In genomic region chr10:16832351-16833080, GRCh38 we compare ENCODE assay signal across 12 cellular contexts. TPM values are rescaled to one million over a fixed set of nuclear protein-coding genes. Genes with fewer than 3 reads are reported as not detected.
DNase-seq lines count a peak whose midpoint lies in the region; ATAC-seq and TF ChIP-seq lines count a peak whose summit lies in the region.
"Had no signal": no experiment of that assay in that cellular context is flagged by ENCODE, and none has a peak within 500 bp of the region (broad histone marks: within the 10 kb centered on the region; RNA-seq: fewer than 3 reads in every experiment).

No MANE protein-coding gene starts in this region.

- no peak for TF ChIP-seq CTCF in prostate gland (IDR thresholded peaks at IDR 0.05)

- H3K9me3 Mint-ChIP-seq in activated CD4-positive, alpha-beta T cell treated with anti-CD3 and anti-CD28 coated beads for 36 hours (ENCODE audit: low read depth): no peaks in the 10 kb centered on the region
- H3K9me3 Mint-ChIP-seq: IgD-negative memory B cell had no signal

- 51% methylated on average over 11 of the region's 11 CpGs for WGBS in prostate gland

- no peak for ATAC-seq in GM19351 (IDR thresholded peaks at IDR 0.05; ENCODE audit: unreplicated experiment)
- no peak for ATAC-seq in GM21515 (IDR thresholded peaks at IDR 0.05; ENCODE audit: unreplicated experiment)
- no peak for ATAC-seq in activated CD4-positive, alpha-beta T cell treated with anti-CD3 and anti-CD28 coated beads for 36 hours

- no peaks in the 10 kb centered on the region for H3K36me3 ChIP-seq in prostate gland

- no peaks in the 10 kb centered on the region for H3K4me1 ChIP-seq in prostate gland (replicated peaks)

- H3K9me3 ChIP-seq in prostate gland: no peaks in the 10 kb centered on the region

- no peaks in the 10 kb centered on the region for H3K27me3 ChIP-seq in prostate gland (replicated peaks; ENCODE audit: insufficient read depth)

- no peak overlapping the region for H3K4me3 Mint-ChIP-seq in activated CD4-positive, alpha-beta T cell treated with anti-CD3 and anti-CD28 coated beads for 36 hours
- H3K4me3 Mint-ChIP-seq: activated naive CD8-positive, alpha-beta T cell; IgD-negative memory B cell had no signal

- H3K27ac Mint-ChIP-seq in activated CD4-positive, alpha-beta T cell treated with anti-CD3 and anti-CD28 coated beads for 36 hours: no peak overlapping the region
- H3K27ac Mint-ChIP-seq: activated naive CD8-positive, alpha-beta T cell had no signal

- DNase-seq in Ammon's horn (ENCODE audit: low spot score) (peak; percentile 25), RPMI7951 (ENCODE audit: low read depth) (peak; percentile 98), fibroblast of gingiva (ENCODE audit: low read depth) (peak; percentile 91), prostate gland (ENCODE audit: low spot score) (peak; percentile 65), SHP77 treated with DMSO at 0.1 percent for 48 hours (lab: John Stamatoyannopoulos, UW) (no peak)
- DNase-seq in activated CD4-positive, alpha-beta T cell treated with anti-CD3 and anti-CD28 coated beads for 36 hours: no peak
- DNase-seq: DND-41, T-helper 2 cell had no signal

- POLR2A ChIA-PET in activated CD4-positive, alpha-beta T cell treated with anti-CD3 and anti-CD28 coated beads for 36 hours (lab: Charles Lee): no interaction called here

- intact Hi-C loops in prostate gland (cut with DNase I): no loop called here
- intact Hi-C loops in activated CD4-positive, alpha-beta T cell treated with anti-CD3 and anti-CD28 coated beads for 36 hours (cut with DNase I, micrococcal nuclease): no loop called here

- H3K4me3 ChIP-seq in prostate gland: no peak overlapping the region

- peaks cover 7% of the 10 kb centered on the region for H3K4me1 Mint-ChIP-seq in activated CD4-positive, alpha-beta T cell treated with anti-CD3 and anti-CD28 coated beads for 36 hours

- no peak for TF ChIP-seq POLR2A in prostate gland (IDR thresholded peaks at IDR 0.05)

- H3K27me3 Mint-ChIP-seq in activated CD4-positive, alpha-beta T cell treated with anti-CD3 and anti-CD28 coated beads for 36 hours: no peaks in the 10 kb centered on the region
- H3K27me3 Mint-ChIP-seq: activated naive CD8-positive, alpha-beta T cell had no signal

- no peaks in the 10 kb centered on the region for H3K36me3 Mint-ChIP-seq in activated CD4-positive, alpha-beta T cell treated with anti-CD3 and anti-CD28 coated beads for 36 hours (ENCODE audit: low read depth)
- H3K36me3 Mint-ChIP-seq: IgD-negative memory B cell had no signal

- peak overlapping the region in 1 of 2 donors; percentile 38 for H3K27ac ChIP-seq in prostate gland

- CTCF ChIA-PET in activated CD4-positive, alpha-beta T cell treated with anti-CD3 and anti-CD28 coated beads for 36 hours (lab: Charles Lee): interaction anchor here (0.6 to 1.1 kb wide), 2 partner anchors 15 to 40 kb away, joined by 3 to 4 read pairs; no protein-coding TSS in a partner anchor

RNA-seq across cellular contexts. Expression of gene RSU1, which starts 15.3 kb away (rescaled TPM):
- total RNA-seq in RPMI7951 (2014; rRNA removed; shearing (Covaris generic)): 151 and 200 TPM in 2 replicates
- total RNA-seq in prostate gland: 10 to 100 TPM; 32.2 to 49.3 TPM
- total RNA-seq in activated CD4-positive, alpha-beta T cell treated with anti-CD3 and anti-CD28 coated beads for 36 hours: 10 to 100 TPM; 38.4 to 62.8 TPM

Comparison
In these comparisons a context has a peak if more than half of its experiments do, and no peak if none do; other contexts are left out.
1. DNase-seq: peak in Ammon's horn (single experiment), RPMI7951 (single experiment), fibroblast of gingiva (single experiment) and prostate gland (single experiment); none in SHP77 treated with DMSO at 0.1 percent for 48 hours (single experiment) and activated CD4-positive, alpha-beta T cell treated with anti-CD3 and anti-CD28 coated beads for 36 hours (single experiment).